14 cellular contexts compared by ENCODE assay signal in the genomic region with DNA sequence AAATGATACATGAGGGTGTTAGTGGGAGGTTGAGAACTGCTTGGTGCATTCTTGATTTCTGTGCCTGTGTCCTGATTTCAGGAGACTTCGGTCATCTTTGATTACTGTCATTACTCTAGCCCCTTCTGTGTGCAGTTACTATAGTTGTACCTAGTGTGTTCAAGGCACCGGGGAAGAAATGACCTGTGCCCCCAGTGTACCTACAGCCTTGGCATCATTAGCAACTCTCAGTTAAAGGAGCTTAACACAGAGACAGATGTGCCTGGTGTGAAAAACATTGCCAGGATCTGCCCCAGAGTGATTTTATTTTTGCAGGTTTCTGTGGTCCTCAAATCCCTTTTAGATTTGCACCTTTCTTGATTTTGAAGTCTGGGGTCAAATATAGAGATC.
DNase-seq lines count a peak whose midpoint lies in the region; ATAC-seq, FAIRE-seq and TF ChIP-seq lines count a peak whose summit lies in the region.
"Had no signal": no experiment of that assay in that cellular context is flagged by ENCODE, and none has a peak within 500 bp of the region (broad histone marks: within the 10 kb centered on the region; RNA-seq: fewer than 3 reads in every experiment).

No MANE protein-coding gene starts in this region.

- H3K4me1 ChIP-seq in Peyer's patch (peaks cover 3 to 39% (median 8%) of the 10 kb centered on the region in 4 donors), endocrine pancreas (ENCODE audit: control insufficient read depth, insufficient read depth, low read length) (peaks cover 26% of the 10 kb centered on the region), skeletal muscle tissue (ENCODE audit: control insufficient read depth in 3 of 3, insufficient read depth in 3 of 3, low read length in 3 of 3) (peaks cover 9 to 20% (median 19%) of the 10 kb centered on the region in 3 donors), left lung (peaks cover 5 to 26% of the 10 kb centered on the region in 2 donors)

- peaks cover 80% of the 10 kb centered on the region for H3K36me3 Mint-ChIP-seq in activated CD4-positive, alpha-beta T cell treated with anti-CD3 and anti-CD28 coated beads, Interleukin-2, amount 10 ng/mL, durations not matched to agents 7 days and 5 days (ENCODE audit: low read depth)

- H3K27ac ChIP-seq in Peyer's patch, result peak overlapping the region in 3 of 4 donors; percentile 50 to 66 (median 53)
- peak overlapping the region; percentile 57 for H3K27ac ChIP-seq in skeletal muscle tissue (ENCODE audit: low read depth, low read length)
- no peak overlapping the region for H3K27ac ChIP-seq in left lung
- H3K27ac ChIP-seq: body of pancreas had no signal

- peaks cover 4% of the 10 kb centered on the region for H3K9me3 Mint-ChIP-seq in activated CD4-positive, alpha-beta T cell treated with anti-CD3 and anti-CD28 coated beads, Interleukin-2, amount 10 ng/mL, durations not matched to agents 7 days and 5 days

- no peak for DNase-seq in activated CD4-positive, alpha-beta T cell treated with anti-CD3 and anti-CD28 coated beads, Interleukin-2, amount 10 ng/mL, durations not matched to agents 7 days and 5 days
- no peak for DNase-seq in activated CD4-positive, alpha-beta T cell treated with anti-CD3 and anti-CD28 coated beads, Interleukin-2, amount 50 U/mL, for 48 hours
- DNase-seq in Peyer's patch (no peak), GM12892 (ENCODE audit: insufficient read length) (no peak), left lung (no peak), GOT3 (lab: John Stamatoyannopoulos, UW) (no peak)
- DNase-seq: ACHN; body of pancreas; DMS79; NCI-H2081; NK-92 treated with Interleukin-12 subunit alpha and Interleukin-12 subunit beta, amount 100 ng/mL, for 24 hours had no signal

- H3K27me3 ChIP-seq in Peyer's patch (no peaks in the 10 kb centered on the region), endocrine pancreas (ENCODE audit: control insufficient read depth, insufficient read depth, low read length) (no peaks in the 10 kb centered on the region), skeletal muscle tissue (ENCODE audit: control insufficient read depth in 3 of 3, insufficient read depth in 3 of 3, low read length in 3 of 3) (no peaks in the 10 kb centered on the region), left lung (no peaks in the 10 kb centered on the region)
- H3K27me3 ChIP-seq: body of pancreas had no signal

- no peaks in the 10 kb centered on the region for H3K27me3 Mint-ChIP-seq in activated CD4-positive, alpha-beta T cell treated with anti-CD3 and anti-CD28 coated beads, Interleukin-2, amount 10 ng/mL, durations not matched to agents 7 days and 5 days

- POLR2A ChIA-PET in activated CD4-positive, alpha-beta T cell treated with anti-CD3 and anti-CD28 coated beads, Interleukin-2, amount 10 ng/mL, durations not matched to agents 7 days and 5 days (lab: Charles Lee), result no interaction called here

- no peak overlapping the region for H3K9ac ChIP-seq in endocrine pancreas (ENCODE audit: control insufficient read depth, insufficient read depth, low read length)
- peak overlapping the region in 2 of 3 donors; percentile 4 to 41 for H3K9ac ChIP-seq in skeletal muscle tissue (ENCODE audit: low read depth in 1 of 3, low read length in 3 of 3)

- H3K9me3 ChIP-seq in Peyer's patch (no peaks in the 10 kb centered on the region), endocrine pancreas (ENCODE audit: control insufficient read depth, low read length) (no peaks in the 10 kb centered on the region), skeletal muscle tissue (ENCODE audit: control insufficient read depth in 3 of 3, low read length in 3 of 3) (no peaks in the 10 kb centered on the region), left lung (no peaks in the 10 kb centered on the region)
- H3K9me3 ChIP-seq: body of pancreas had no signal

- peak overlapping the region; percentile 5 for H3K27ac Mint-ChIP-seq in activated CD4-positive, alpha-beta T cell treated with anti-CD3 and anti-CD28 coated beads, Interleukin-2, amount 10 ng/mL, durations not matched to agents 7 days and 5 days

- TF ChIP-seq CTCF in Peyer's patch (IDR thresholded peaks at IDR 0.05), result no peak
- no peak for TF ChIP-seq CTCF in left lung (IDR thresholded peaks at IDR 0.05)

- peaks cover 87% of the 10 kb centered on the region for H3K4me1 Mint-ChIP-seq in activated CD4-positive, alpha-beta T cell treated with anti-CD3 and anti-CD28 coated beads, Interleukin-2, amount 10 ng/mL, durations not matched to agents 7 days and 5 days

- no peaks in the 10 kb centered on the region for H3K36me3 ChIP-seq in Peyer's patch
- H3K36me3 ChIP-seq in endocrine pancreas (ENCODE audit: control insufficient read depth, insufficient read depth, low read length), result no peaks in the 10 kb centered on the region
- no peaks in the 10 kb centered on the region for H3K36me3 ChIP-seq in skeletal muscle tissue (ENCODE audit: control insufficient read depth in 3 of 3, insufficient read depth in 3 of 3, low read length in 3 of 3)
- H3K36me3 ChIP-seq in left lung, result no peaks in the 10 kb centered on the region

- no peak for TF ChIP-seq POLR2A in Peyer's patch (IDR thresholded peaks at IDR 0.05)
- TF ChIP-seq POLR2A in GM12892 (IDR thresholded peaks at IDR 0.05; ENCODE audit: low read depth, low read length), result no peak

- no peak for FAIRE-seq in GM12892 (lab: Jason Lieb, UNC)
- FAIRE-seq: endothelial cell of umbilical vein had no signal

- intact Hi-C loops in left lung (cut with DNase I), result no loop called here

- H3K4me3 Mint-ChIP-seq in activated CD4-positive, alpha-beta T cell treated with anti-CD3 and anti-CD28 coated beads, Interleukin-2, amount 10 ng/mL, durations not matched to agents 7 days and 5 days, result no peak overlapping the region

- ATAC-seq in left lung, result no peak
- ATAC-seq: body of pancreas had no signal

- CTCF ChIA-PET in activated CD4-positive, alpha-beta T cell treated with anti-CD3 and anti-CD28 coated beads, Interleukin-2, amount 10 ng/mL, durations not matched to agents 7 days and 5 days (lab: Charles Lee), result interaction anchor here (1.3 kb wide), 1 partner anchor 57 kb away, joined by 3 read pairs; no protein-coding TSS in a partner anchor

- no peak overlapping the region for H3K4me3 ChIP-seq in Peyer's patch
- peak overlapping the region; percentile 67 for H3K4me3 ChIP-seq in endocrine pancreas (ENCODE audit: control insufficient read depth, insufficient read depth, low read length)
- H3K4me3 ChIP-seq in skeletal muscle tissue (ENCODE audit: low read length in 3 of 3), result peak overlapping the region; percentile 7 to 48 (median 44)
- H3K4me3 ChIP-seq in left lung, result no peak overlapping the region
- H3K4me3 ChIP-seq: body of pancreas had no signal

Comparison
In these comparisons a context has a peak if more than half of its experiments do, and no peak if none do; other contexts are left out.
1. H3K27ac ChIP-seq: peak in Peyer's patch (3 of 4) and skeletal muscle tissue (single experiment); none in left lung (0 of 2).
2. H3K4me3 ChIP-seq: peak in endocrine pancreas (single experiment) and skeletal muscle tissue (3 of 3); none in Peyer's patch (0 of 4) and left lung (0 of 2).